ENCODE assay signal across 8 cellular contexts in genomic region chr1:23692308-23692871, GRCh38. TPM values are rescaled to one million over a fixed set of nuclear protein-coding genes. Genes with fewer than 3 reads are reported as not detected.
DNase-seq lines count a peak whose midpoint lies in the region; ATAC-seq and TF ChIP-seq lines count a peak whose summit lies in the region.

No MANE protein-coding gene starts in this region.

- intact Hi-C loops in esophagus squamous epithelium (cut with DNase I): no loop called here

- ATAC-seq in RWPE2 (ENCODE audit: low read depth) (no peak), GM18909 (IDR thresholded peaks at IDR 0.05; ENCODE audit: poor library complexity, unreplicated experiment) (no peak), GM19328 (IDR thresholded peaks at IDR 0.05; ENCODE audit: unreplicated experiment) (no peak)

- DNase-seq in RWPE2 (ENCODE audit: low spot score) (no peak), esophagus squamous epithelium (lab: John Stamatoyannopoulos, UW) (no peak), NCI-H345 (lab: John Stamatoyannopoulos, UW) (no peak), NCI-H128 (lab: John Stamatoyannopoulos, UW; ENCODE audit: unreplicated experiment) (no peak)

- TF ChIP-seq POLR2A in esophagus squamous epithelium (IDR thresholded peaks at IDR 0.05): no peak

- peak overlapping the region; percentile 90 for H3K4me3 ChIP-seq in GM12875 (ENCODE audit: low read depth, low read length)
- H3K4me3 ChIP-seq in RWPE2 (ENCODE audit: severe bottlenecking): peak overlapping the region; percentile 65
- peak overlapping the region; percentile 76 to 96 (median 88) for H3K4me3 ChIP-seq in esophagus squamous epithelium
- peak overlapping the region; percentile 69 for H3K4me3 ChIP-seq in rectal smooth muscle tissue (ENCODE audit: low read length)

- H3K4me1 ChIP-seq in RWPE2 (ENCODE audit: insufficient read depth, poor library complexity, severe bottlenecking) (peaks cover 18% of the 10 kb centered on the region), esophagus squamous epithelium (peaks cover 18 to 59% (median 40%) of the 10 kb centered on the region in 3 donors), rectal smooth muscle tissue (ENCODE audit: control insufficient read depth, insufficient read depth, low read length) (peaks cover 10% of the 10 kb centered on the region)

- WGBS in esophagus squamous epithelium, 2 donors: 9 to 10% methylated on average over 17 of the region's 17 CpGs

- H3K27me3 ChIP-seq in RWPE2 (ENCODE audit: insufficient read depth, poor library complexity, severe bottlenecking) (no peaks in the 10 kb centered on the region), esophagus squamous epithelium (no peaks in the 10 kb centered on the region), rectal smooth muscle tissue (ENCODE audit: control insufficient read depth, insufficient read depth, low read length) (no peaks in the 10 kb centered on the region)

- peak overlapping the region; percentile 39 for H3K9ac ChIP-seq in rectal smooth muscle tissue (ENCODE audit: low read length)

- H3K27ac ChIP-seq in RWPE2 (ENCODE audit: poor library complexity, severe bottlenecking) (peak overlapping the region; percentile 74), esophagus squamous epithelium (peak overlapping the region; percentile 87 to 93 (median 89)), rectal smooth muscle tissue (ENCODE audit: low read depth, low read length) (peak overlapping the region; percentile 61)

- H3K36me3 ChIP-seq in RWPE2 (ENCODE audit: low read depth): peaks cover 54% of the 10 kb centered on the region
- H3K36me3 ChIP-seq in esophagus squamous epithelium: peaks cover 12 to 49% (median 34%) of the 10 kb centered on the region in 3 donors
- peaks cover 28% of the 10 kb centered on the region for H3K36me3 ChIP-seq in rectal smooth muscle tissue (ENCODE audit: control insufficient read depth, insufficient read depth, low read length)

- no peak for TF ChIP-seq CTCF in GM12875 (IDR thresholded peaks at IDR 0.05; ENCODE audit: borderline replicate concordance, insufficient read depth, low read depth, low read length)
- no peak for TF ChIP-seq CTCF in RWPE2 (IDR thresholded peaks at IDR 0.05; ENCODE audit: poor library complexity, severe bottlenecking)
- no peak for TF ChIP-seq CTCF in esophagus squamous epithelium (IDR thresholded peaks at IDR 0.05)

- no peaks in the 10 kb centered on the region for H3K9me3 ChIP-seq in RWPE2 (ENCODE audit: severe bottlenecking)
- H3K9me3 ChIP-seq in esophagus squamous epithelium: no peaks in the 10 kb centered on the region

RNA-seq across cellular contexts. Expression of gene RPL11, which starts 0.8 kb away (rescaled TPM):
- total RNA-seq in esophagus squamous epithelium: 1,000 to 10,000 TPM in 2 of 4 donors, 100 to 1,000 TPM in 2; 698 to 1,431 (median 989) TPM

RNA-seq across cellular contexts. Expression of gene ELOA, which starts 50.9 kb away (rescaled TPM):
- 10 to 100 TPM; 37.8 to 44.0 (median 41.2) TPM for total RNA-seq in esophagus squamous epithelium
